ENCODE assay signal across 25 cellular contexts in the genomic region with DNA sequence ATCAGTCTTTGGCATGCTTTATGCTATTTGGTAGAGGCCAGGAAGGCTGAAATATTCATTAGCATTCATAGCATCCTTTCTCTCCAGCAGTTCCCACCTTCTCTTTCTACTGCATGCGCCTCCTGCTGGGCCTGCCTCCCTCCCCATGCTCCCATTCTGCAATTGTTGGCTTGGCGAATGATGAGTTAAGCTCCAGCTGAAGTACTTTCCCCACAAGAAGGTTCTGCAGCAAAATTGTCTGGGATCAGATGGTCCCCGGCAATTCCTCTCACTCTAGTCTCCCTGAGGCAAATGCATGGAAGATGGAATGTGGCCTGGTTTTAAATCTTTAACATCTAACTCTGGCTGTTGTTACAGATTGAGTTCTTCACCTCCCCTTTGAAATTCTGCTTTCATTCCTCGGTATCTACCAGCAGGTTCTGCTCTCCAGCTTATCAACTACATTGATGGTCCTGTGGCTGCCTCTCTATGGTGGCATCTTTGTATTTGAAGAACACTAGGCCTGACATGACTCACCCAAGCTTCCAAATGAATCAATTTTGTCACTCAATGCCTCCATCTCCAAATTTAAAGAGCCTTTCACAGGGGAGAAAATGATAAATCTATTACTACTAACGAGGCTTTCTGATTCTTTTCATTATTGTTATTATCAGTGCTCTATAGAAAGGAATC. TPM values are rescaled to one million over a fixed set of nuclear protein-coding genes. Genes with fewer than 3 reads are reported as not detected.
A peak's percentile ranks its signal among the peaks of the same experiment; 100 is the strongest.
DNase-seq lines count a peak whose midpoint lies in the region; FAIRE-seq and TF ChIP-seq lines count a peak whose summit lies in the region.
"Had no signal": no experiment of that assay in that cellular context is flagged by ENCODE, and none has a peak within 500 bp of the region (broad histone marks: within the 10 kb centered on the region; RNA-seq: fewer than 3 reads in every experiment).

No MANE protein-coding gene starts in this region.

- no peak overlapping the region for H2BK15ac ChIP-seq in mesendoderm (replicated peaks; ENCODE audit: low read depth)

- H3K27ac ChIP-seq in HEK293 (ENCODE audit: extremely low read depth, low read depth, low read length) (no peak overlapping the region), mesendoderm (ENCODE audit: low read depth, low read length) (no peak overlapping the region)
- H3K27ac ChIP-seq: heart right ventricle, HL-60, SK-N-MC had no signal

- no peak overlapping the region for H3K9ac ChIP-seq in mesendoderm (ENCODE audit: low read length)

- H3K4ac ChIP-seq in mesendoderm (ENCODE audit: low read depth, low read length): no peak overlapping the region

- H3K56ac ChIP-seq in mesendoderm (ENCODE audit: low read length): no peak overlapping the region

- H4K8ac ChIP-seq in mesendoderm (ENCODE audit: low read depth, low read length): no peak overlapping the region

- CTCF ChIA-PET in HEK293 (lab: Yijun Ruan, JAX): interaction anchor here (0.8 kb wide), 2 partner anchors 22 to 311 kb away, joined by 3 read pairs; no protein-coding TSS in a partner anchor

- no peaks in the 10 kb centered on the region for H3K27me3 Mint-ChIP-seq in activated T-cell treated with anti-CD3 and anti-CD28 coated beads, Interleukin-2, amount 50 U/mL, for 24 hours
- H3K27me3 Mint-ChIP-seq: central memory CD8-positive, alpha-beta T cell; memory B cell had no signal

- WGBS in mesendoderm (ENCODE audit: extremely low coverage, insufficient coverage, low lambda C conversion rate): no CpG with 5 or more reads among the region's 5 CpGs

- no peak overlapping the region for H2BK5ac ChIP-seq in mesendoderm (ENCODE audit: low read length)

- POLR2A ChIA-PET in HEK293 (lab: Yijun Ruan, JAX): no interaction called here

- H3K23ac ChIP-seq in mesendoderm (ENCODE audit: low read length): no peak overlapping the region

- DNase-seq in activated T-cell treated with anti-CD3 and anti-CD28 coated beads, Interleukin-2, amount 50 U/mL, for 24 hours: no peak
- DNase-seq in activated T-cell treated with anti-CD3 and anti-CD28 coated beads for 4 hours: no peak
- peak; percentile 56 for DNase-seq in astrocyte of the hippocampus (ENCODE audit: low read depth, low spot score)
- DNase-seq in mesendoderm: peak; percentile 64
- no peak for DNase-seq in HCEC 1CT
- DNase-seq in frontal cortex (ENCODE audit: low spot score in 2 of 2): no peak
- DNase-seq in GM03348 (ENCODE audit: low spot score): no peak
- DNase-seq: activated CD4-positive, alpha-beta T cell treated with anti-CD3 and anti-CD28 coated beads, Interleukin-2, amount 50 U/mL, for 1 hour; activated CD8-positive, alpha-beta memory T cell treated with anti-CD3 and anti-CD28 coated beads, Interleukin-2, amount 50 U/mL, for 48 hours; anterior cingulate cortex; DMS53; H9; heart right ventricle; left cardiac atrium; NCI-H1048; NCI-H187 treated with DMSO at 0.1 percent for 48 hours; nucleus accumbens; small intestine had no signal

- FAIRE-seq in frontal cortex (lab: Jason Lieb, UNC): no peak
- FAIRE-seq: A204.1, GM12878, small intestine had no signal

- no peaks in the 10 kb centered on the region for H3K79me2 ChIP-seq in mesendoderm (ENCODE audit: control insufficient read depth, insufficient read depth, low read length)

- H2BK120ac ChIP-seq in mesendoderm (ENCODE audit: low read depth, low read length): no peak overlapping the region

- peaks cover 39% of the 10 kb centered on the region for H3K4me1 Mint-ChIP-seq in activated T-cell treated with anti-CD3 and anti-CD28 coated beads, Interleukin-2, amount 50 U/mL, for 24 hours (ENCODE audit: low read depth)

- no peaks in the 10 kb centered on the region for H3K9me3 ChIP-seq in HEK293 (ENCODE audit: control insufficient read depth, insufficient read depth, low read depth, low read length)
- H3K9me3 ChIP-seq: heart right ventricle had no signal

- peak overlapping the region; percentile 90 for H3K27ac Mint-ChIP-seq in activated T-cell treated with anti-CD3 and anti-CD28 coated beads, Interleukin-2, amount 50 U/mL, for 24 hours
- H3K27ac Mint-ChIP-seq: H9, memory B cell had no signal

- H3K18ac ChIP-seq in mesendoderm (ENCODE audit: low read length): no peak overlapping the region

- H3K36me3 ChIP-seq in HEK293 (ENCODE audit: control insufficient read depth in 2 of 2, insufficient read depth in 1 of 2, low read length in 2 of 2): no peaks in the 10 kb centered on the region
- peaks cover 8% of the 10 kb centered on the region for H3K36me3 ChIP-seq in mesendoderm (ENCODE audit: control insufficient read depth, insufficient read depth, low read length)

- H3K4me2 ChIP-seq in mesendoderm (ENCODE audit: low read length): no peak overlapping the region

- H3K79me1 ChIP-seq in mesendoderm (ENCODE audit: low read length): peaks cover 6% of the 10 kb centered on the region

- H3K27me3 ChIP-seq in mesendoderm (ENCODE audit: insufficient read depth, low read length, poor library complexity): no peaks in the 10 kb centered on the region
- H3K27me3 ChIP-seq: heart right ventricle had no signal

- H3K4me3 ChIP-seq in HEK293 (ENCODE audit: low read depth, low read length) (no peak overlapping the region), mesendoderm (ENCODE audit: low read length) (no peak overlapping the region)
- H3K4me3 ChIP-seq: GM12878, heart right ventricle, SK-N-MC had no signal

- H3K36me3 Mint-ChIP-seq in activated T-cell treated with anti-CD3 and anti-CD28 coated beads, Interleukin-2, amount 50 U/mL, for 24 hours (ENCODE audit: low read depth): no peaks in the 10 kb centered on the region
- H3K36me3 Mint-ChIP-seq: memory B cell had no signal

- H2AK5ac ChIP-seq in mesendoderm (ENCODE audit: low read length): no peak overlapping the region

- no peaks in the 10 kb centered on the region for H3K9me3 Mint-ChIP-seq in activated T-cell treated with anti-CD3 and anti-CD28 coated beads, Interleukin-2, amount 50 U/mL, for 24 hours
- H3K9me3 Mint-ChIP-seq: central memory CD8-positive, alpha-beta T cell; H9 had no signal

- H4K5ac ChIP-seq in mesendoderm (ENCODE audit: low read length): no peak overlapping the region

- H3K4me1 ChIP-seq in HEK293 (ENCODE audit: control insufficient read depth, insufficient read depth, low read length) (0 out of 2 replicates have a peak, but pooled peaks cover 2% of the 10 kb centered on the region), mesendoderm (ENCODE audit: control insufficient read depth, low read depth, low read length) (peaks cover 10% of the 10 kb centered on the region)

- TF ChIP-seq CTCF in HEK293 (tag by site-specific recombination; IDR thresholded peaks at IDR 0.05): no peak

- peak overlapping the region; percentile 53 for H3K4me3 Mint-ChIP-seq in activated T-cell treated with anti-CD3 and anti-CD28 coated beads, Interleukin-2, amount 50 U/mL, for 24 hours
- H3K4me3 Mint-ChIP-seq: central memory CD8-positive, alpha-beta T cell; H9; memory B cell had no signal

TF ChIP-seq in HEK293, 187 proteins besides CTCF, POLR2A, EP300 and RAD21:
- TF ChIP-seq, protein P1, sequence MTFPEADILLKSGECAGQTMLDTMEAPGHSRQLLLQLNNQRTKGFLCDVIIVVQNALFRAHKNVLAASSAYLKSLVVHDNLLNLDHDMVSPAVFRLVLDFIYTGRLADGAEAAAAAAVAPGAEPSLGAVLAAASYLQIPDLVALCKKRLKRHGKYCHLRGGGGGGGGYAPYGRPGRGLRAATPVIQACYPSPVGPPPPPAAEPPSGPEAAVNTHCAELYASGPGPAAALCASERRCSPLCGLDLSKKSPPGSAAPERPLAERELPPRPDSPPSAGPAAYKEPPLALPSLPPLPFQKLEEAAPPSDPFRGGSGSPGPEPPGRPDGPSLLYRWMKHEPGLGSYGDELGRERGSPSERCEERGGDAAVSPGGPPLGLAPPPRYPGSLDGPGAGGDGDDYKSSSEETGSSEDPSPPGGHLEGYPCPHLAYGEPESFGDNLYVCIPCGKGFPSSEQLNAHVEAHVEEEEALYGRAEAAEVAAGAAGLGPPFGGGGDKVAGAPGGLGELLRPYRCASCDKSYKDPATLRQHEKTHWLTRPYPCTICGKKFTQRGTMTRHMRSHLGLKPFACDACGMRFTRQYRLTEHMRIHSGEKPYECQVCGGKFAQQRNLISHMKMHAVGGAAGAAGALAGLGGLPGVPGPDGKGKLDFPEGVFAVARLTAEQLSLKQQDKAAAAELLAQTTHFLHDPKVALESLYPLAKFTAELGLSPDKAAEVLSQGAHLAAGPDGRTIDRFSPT (tag by site-specific recombination; IDR thresholded peaks at IDR 0.05): no peak
- TF ChIP-seq ZNF140 (tag by site-specific recombination; IDR thresholded peaks at IDR 0.05): peak; percentile 12; the same call in 1 of the 2 replicates
- no peak for TF ChIP-seq ZNF121 (tag by site-specific recombination; IDR thresholded peaks at IDR 0.05)

RNA-seq across cellular contexts. Expression of a gene that starts 55.9 kb away (rescaled TPM):
- 1.9 TPM for polyA plus RNA-seq in mesendoderm (2013, experiment 1 of 2)
- 2.0 TPM for polyA plus RNA-seq in mesendoderm (2013, experiment 2 of 2)
- total RNA-seq in frontal cortex: 12.6 TPM

Comparison
In these comparisons a context has a peak if more than half of its experiments do, and no peak if none do; other contexts are left out.
1. DNase-seq: peak in astrocyte of the hippocampus (single experiment) and mesendoderm (single experiment); none in activated T-cell treated with anti-CD3 and anti-CD28 coated beads, Interleukin-2, amount 50 U/mL, for 24 hours (single experiment), activated T-cell treated with anti-CD3 and anti-CD28 coated beads for 4 hours (single experiment), HCEC 1CT (single experiment), frontal cortex (0 of 2) and GM03348 (single experiment).